ENCODE assay signal across 2 cellular contexts in the genomic region with DNA sequence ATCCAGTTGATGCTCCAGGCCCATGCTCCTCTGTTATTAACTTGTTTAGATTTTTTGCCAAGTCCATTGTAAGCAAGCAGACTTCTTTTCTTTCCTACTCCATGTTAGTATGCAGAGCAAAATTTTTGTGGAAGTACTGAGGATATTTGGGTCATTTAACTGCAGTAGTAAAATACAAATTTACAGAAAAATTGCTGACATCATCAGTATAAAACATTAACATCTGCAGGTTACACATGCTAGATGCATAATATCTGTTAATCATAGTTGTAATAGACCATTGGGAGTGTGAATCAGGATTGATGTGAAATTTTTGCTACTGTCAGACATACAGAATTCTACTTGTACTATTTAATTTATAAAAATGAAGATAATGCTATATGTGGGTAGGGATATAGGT.
TF ChIP-seq lines count a peak whose summit lies in the region.

No MANE protein-coding gene starts in this region.

TF ChIP-seq in HepG2, 621 proteins besides CTCF, POLR2A, EP300 and RAD21 (continued from another document):
- TF ChIP-seq TMF1 (CRISPR knock-in tag; IDR thresholded peaks at IDR 0.05; ENCODE audit: low read depth), result no peak
- TF ChIP-seq BORCS8-MEF2B (CRISPR knock-in tag; IDR thresholded peaks at IDR 0.05), result no peak
- TF ChIP-seq, protein P1, sequence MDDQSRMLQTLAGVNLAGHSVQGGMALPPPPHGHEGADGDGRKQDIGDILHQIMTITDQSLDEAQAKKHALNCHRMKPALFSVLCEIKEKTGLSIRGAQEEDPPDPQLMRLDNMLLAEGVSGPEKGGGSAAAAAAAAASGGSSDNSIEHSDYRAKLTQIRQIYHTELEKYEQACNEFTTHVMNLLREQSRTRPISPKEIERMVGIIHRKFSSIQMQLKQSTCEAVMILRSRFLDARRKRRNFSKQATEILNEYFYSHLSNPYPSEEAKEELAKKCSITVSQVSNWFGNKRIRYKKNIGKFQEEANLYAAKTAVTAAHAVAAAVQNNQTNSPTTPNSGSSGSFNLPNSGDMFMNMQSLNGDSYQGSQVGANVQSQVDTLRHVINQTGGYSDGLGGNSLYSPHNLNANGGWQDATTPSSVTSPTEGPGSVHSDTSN (CRISPR knock-in tag; IDR thresholded peaks at IDR 0.05; ENCODE audit: borderline replicate concordance), result no peak
- TF ChIP-seq, protein P2, sequence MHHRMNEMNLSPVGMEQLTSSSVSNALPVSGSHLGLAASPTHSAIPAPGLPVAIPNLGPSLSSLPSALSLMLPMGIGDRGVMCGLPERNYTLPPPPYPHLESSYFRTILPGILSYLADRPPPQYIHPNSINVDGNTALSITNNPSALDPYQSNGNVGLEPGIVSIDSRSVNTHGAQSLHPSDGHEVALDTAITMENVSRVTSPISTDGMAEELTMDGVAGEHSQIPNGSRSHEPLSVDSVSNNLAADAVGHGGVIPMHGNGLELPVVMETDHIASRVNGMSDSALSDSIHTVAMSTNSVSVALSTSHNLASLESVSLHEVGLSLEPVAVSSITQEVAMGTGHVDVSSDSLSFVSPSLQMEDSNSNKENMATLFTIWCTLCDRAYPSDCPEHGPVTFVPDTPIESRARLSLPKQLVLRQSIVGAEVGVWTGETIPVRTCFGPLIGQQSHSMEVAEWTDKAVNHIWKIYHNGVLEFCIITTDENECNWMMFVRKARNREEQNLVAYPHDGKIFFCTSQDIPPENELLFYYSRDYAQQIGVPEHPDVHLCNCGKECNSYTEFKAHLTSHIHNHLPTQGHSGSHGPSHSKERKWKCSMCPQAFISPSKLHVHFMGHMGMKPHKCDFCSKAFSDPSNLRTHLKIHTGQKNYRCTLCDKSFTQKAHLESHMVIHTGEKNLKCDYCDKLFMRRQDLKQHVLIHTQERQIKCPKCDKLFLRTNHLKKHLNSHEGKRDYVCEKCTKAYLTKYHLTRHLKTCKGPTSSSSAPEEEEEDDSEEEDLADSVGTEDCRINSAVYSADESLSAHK (CRISPR knock-in tag; IDR thresholded peaks at IDR 0.05; ENCODE audit: borderline replicate concordance), result no peak
- peak; percentile 91 for TF ChIP-seq MAFF (IDR thresholded peaks at IDR 0.05; ENCODE audit: low read depth, low read length)
- TF ChIP-seq SP2 (CRISPR knock-in tag; IDR thresholded peaks at IDR 0.05), result no peak
- no peak for TF ChIP-seq CBX2 (IDR thresholded peaks at IDR 0.05; ENCODE audit: low read depth, low read length)
- no peak for TF ChIP-seq CBX2 (CRISPR knock-in tag; IDR thresholded peaks at IDR 0.05; ENCODE audit: low read depth)
- TF ChIP-seq MEIS2 (CRISPR knock-in tag; IDR thresholded peaks at IDR 0.05), result no peak
TF ChIP-seq in HepG2: peak in this region for 2.

TF ChIP-seq in K562, 482 proteins besides CTCF, POLR2A, EP300 and RAD21:
- TF ChIP-seq, protein P3, sequence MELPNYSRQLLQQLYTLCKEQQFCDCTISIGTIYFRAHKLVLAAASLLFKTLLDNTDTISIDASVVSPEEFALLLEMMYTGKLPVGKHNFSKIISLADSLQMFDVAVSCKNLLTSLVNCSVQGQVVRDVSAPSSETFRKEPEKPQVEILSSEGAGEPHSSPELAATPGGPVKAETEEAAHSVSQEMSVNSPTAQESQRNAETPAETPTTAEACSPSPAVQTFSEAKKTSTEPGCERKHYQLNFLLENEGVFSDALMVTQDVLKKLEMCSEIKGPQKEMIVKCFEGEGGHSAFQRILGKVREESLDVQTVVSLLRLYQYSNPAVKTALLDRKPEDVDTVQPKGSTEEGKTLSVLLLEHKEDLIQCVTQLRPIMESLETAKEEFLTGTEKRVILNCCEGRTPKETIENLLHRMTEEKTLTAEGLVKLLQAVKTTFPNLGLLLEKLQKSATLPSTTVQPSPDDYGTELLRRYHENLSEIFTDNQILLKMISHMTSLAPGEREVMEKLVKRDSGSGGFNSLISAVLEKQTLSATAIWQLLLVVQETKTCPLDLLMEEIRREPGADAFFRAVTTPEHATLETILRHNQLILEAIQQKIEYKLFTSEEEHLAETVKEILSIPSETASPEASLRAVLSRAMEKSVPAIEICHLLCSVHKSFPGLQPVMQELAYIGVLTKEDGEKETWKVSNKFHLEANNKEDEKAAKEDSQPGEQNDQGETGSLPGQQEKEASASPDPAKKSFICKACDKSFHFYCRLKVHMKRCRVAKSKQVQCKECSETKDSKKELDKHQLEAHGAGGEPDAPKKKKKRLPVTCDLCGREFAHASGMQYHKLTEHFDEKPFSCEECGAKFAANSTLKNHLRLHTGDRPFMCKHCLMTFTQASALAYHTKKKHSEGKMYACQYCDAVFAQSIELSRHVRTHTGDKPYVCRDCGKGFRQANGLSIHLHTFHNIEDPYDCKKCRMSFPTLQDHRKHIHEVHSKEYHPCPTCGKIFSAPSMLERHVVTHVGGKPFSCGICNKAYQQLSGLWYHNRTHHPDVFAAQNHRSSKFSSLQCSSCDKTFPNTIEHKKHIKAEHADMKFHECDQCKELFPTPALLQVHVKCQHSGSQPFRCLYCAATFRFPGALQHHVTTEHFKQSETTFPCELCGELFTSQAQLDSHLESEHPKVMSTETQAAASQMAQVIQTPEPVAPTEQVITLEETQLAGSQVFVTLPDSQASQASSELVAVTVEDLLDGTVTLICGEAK (IDR thresholded peaks at IDR 0.05), result no peak
- TF ChIP-seq, protein P3 (CRISPR knock-in tag; IDR thresholded peaks at IDR 0.05), result no peak
- TF ChIP-seq SMARCA4 (IDR thresholded peaks at IDR 0.05) (no peak), DMBX1 (CRISPR knock-in tag; IDR thresholded peaks at IDR 0.05; ENCODE audit: borderline replicate concordance) (no peak), ESRRB (CRISPR knock-in tag; IDR thresholded peaks at IDR 0.05; ENCODE audit: borderline replicate concordance) (no peak), NCOR1 (IDR thresholded peaks at IDR 0.05) (no peak), MAFK (IDR thresholded peaks at IDR 0.05; ENCODE audit: low read length) (peak; percentile 81), ZNF316 (IDR thresholded peaks at IDR 0.05) (peak; percentile 38; the same call in 1 of the 2 replicates), MAFF (IDR thresholded peaks at IDR 0.05; ENCODE audit: low read length) (peak; percentile 68), ZNF384 (IDR thresholded peaks at IDR 0.05; ENCODE audit: low read depth, low read length) (no peak)
- TF ChIP-seq, protein P4, sequence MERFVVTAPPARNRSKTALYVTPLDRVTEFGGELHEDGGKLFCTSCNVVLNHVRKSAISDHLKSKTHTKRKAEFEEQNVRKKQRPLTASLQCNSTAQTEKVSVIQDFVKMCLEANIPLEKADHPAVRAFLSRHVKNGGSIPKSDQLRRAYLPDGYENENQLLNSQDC (CRISPR knock-in tag; IDR thresholded peaks at IDR 0.05), result no peak
